Comparison of ENCODE assay signal across 13 cellular contexts in genomic region chr7:69962856-69963149, GRCh38.
DNase-seq lines count a peak whose midpoint lies in the region; TF ChIP-seq lines count a peak whose summit lies in the region.
"Had no signal": no experiment of that assay in that cellular context is flagged by ENCODE, and none has a peak within 500 bp of the region (broad histone marks: within the 10 kb centered on the region; RNA-seq: fewer than 3 reads in every experiment).

No MANE protein-coding gene starts in this region.

- H3K9ac ChIP-seq in Karpas-422 (ENCODE audit: low read length) (no peak overlapping the region), stomach smooth muscle (ENCODE audit: low read length in 2 of 2) (no peak overlapping the region)

- H3K36me3 ChIP-seq in Karpas-422 (ENCODE audit: insufficient read depth, low read length) (no peaks in the 10 kb centered on the region), esophagus muscularis mucosa (no peaks in the 10 kb centered on the region), stomach smooth muscle (ENCODE audit: control insufficient read depth in 2 of 2, insufficient read depth in 2 of 2, low read length in 2 of 2) (no peaks in the 10 kb centered on the region)
- H3K36me3 ChIP-seq: heart right ventricle had no signal

- peaks cover 58% of the 10 kb centered on the region for H4K20me1 ChIP-seq in Karpas-422 (ENCODE audit: insufficient read depth, low read depth, low read length)

- H3K79me2 ChIP-seq in Karpas-422 (ENCODE audit: low read length), result no peaks in the 10 kb centered on the region

- no peak overlapping the region for H3K4me3 ChIP-seq in Karpas-422 (ENCODE audit: low read length)
- peak overlapping the region in 1 of 4 donors; percentile 2 for H3K4me3 ChIP-seq in esophagus muscularis mucosa
- peak overlapping the region; percentile 1 to 57 for H3K4me3 ChIP-seq in stomach smooth muscle (ENCODE audit: low read length in 2 of 2)

- peak overlapping the region; percentile 25 for H3K4me2 ChIP-seq in Karpas-422 (ENCODE audit: low read depth, low read length, poor library complexity, severe bottlenecking)

- peaks cover 11% of the 10 kb centered on the region for H3K4me1 ChIP-seq in Karpas-422 (ENCODE audit: low read length)
- peaks cover 43 to 76% (median 66%) of the 10 kb centered on the region in 4 donors for H3K4me1 ChIP-seq in esophagus muscularis mucosa
- H3K4me1 ChIP-seq in stomach smooth muscle (ENCODE audit: control insufficient read depth, insufficient read depth, low read length), result peaks cover 29% of the 10 kb centered on the region

- DNase-seq in NCI-H1105 treated with DMSO at 0.1 percent for 48 hours (lab: John Stamatoyannopoulos, UW), result peak; percentile 12
- DNase-seq in NCI-H1105 (lab: John Stamatoyannopoulos, UW), result no peak
- no peak for DNase-seq in Karpas-422
- no peak for DNase-seq in esophagus muscularis mucosa (ENCODE audit: extremely low spot score)
- no peak for DNase-seq in C1 segment of cervical spinal cord (lab: John Stamatoyannopoulos, UW)
- no peak for DNase-seq in amniotic stem cell (lab: John Stamatoyannopoulos, UW)
- no peak for DNase-seq in NCI-H2227 (lab: John Stamatoyannopoulos, UW; ENCODE audit: unreplicated experiment)
- DNase-seq: activated naive CD8-positive, alpha-beta T cell treated with anti-CD3 and anti-CD28 coated beads, Interleukin-2, amount 10 ng/mL, durations not matched to agents 7 days and 5 days; stimulated activated CD4-positive, alpha-beta T cell treated with anti-CD3 and anti-CD28 coated beads, Interleukin-4, amount 100 ng/mL, for 4 hours; T-helper 17 cell had no signal

- no peak for TF ChIP-seq CTCF in esophagus muscularis mucosa (IDR thresholded peaks at IDR 0.05)

- intact Hi-C loops in esophagus muscularis mucosa (cut with DNase I), result loop anchor here (10.0 kb wide), 1 partner anchor 732 kb away; no protein-coding TSS in a partner anchor

- no peak for TF ChIP-seq EP300 in esophagus muscularis mucosa (IDR thresholded peaks at IDR 0.05)

- H3K27me3 ChIP-seq in Karpas-422 (ENCODE audit: low read length) (no peaks in the 10 kb centered on the region), esophagus muscularis mucosa (no peaks in the 10 kb centered on the region), stomach smooth muscle (ENCODE audit: control insufficient read depth in 1 of 2, insufficient read depth in 2 of 2, low read length in 2 of 2) (no peaks in the 10 kb centered on the region)
- H3K27me3 ChIP-seq: heart right ventricle had no signal

- TF ChIP-seq POLR2A in esophagus muscularis mucosa (IDR thresholded peaks at IDR 0.05; ENCODE audit: low read depth), result no peak

- no peak overlapping the region for H3K27ac ChIP-seq in Karpas-422 (ENCODE audit: low read length)
- peak overlapping the region in 3 of 4 donors; percentile 65 to 68 (median 66) for H3K27ac ChIP-seq in esophagus muscularis mucosa (replicated peaks in 1 of 4)
- no peak overlapping the region for H3K27ac ChIP-seq in stomach smooth muscle (ENCODE audit: low read length)
- H3K27ac ChIP-seq: 22Rv1 had no signal

- no peaks in the 10 kb centered on the region for H3K9me3 ChIP-seq in Karpas-422 (ENCODE audit: low read length)
- no peaks in the 10 kb centered on the region for H3K9me3 ChIP-seq in esophagus muscularis mucosa
- H3K9me3 ChIP-seq in stomach smooth muscle (ENCODE audit: control insufficient read depth in 2 of 2, low read length in 2 of 2), result no peaks in the 10 kb centered on the region
- H3K9me3 ChIP-seq: heart right ventricle had no signal

- no peaks in the 10 kb centered on the region for H3K9me2 ChIP-seq in Karpas-422 (replicated peaks; ENCODE audit: insufficient read depth, low read length)

- H2AFZ ChIP-seq in Karpas-422 (ENCODE audit: low read length), result no peak overlapping the region

Comparison
In these comparisons a context has a peak if more than half of its experiments do, and no peak if none do; other contexts are left out.
1. H3K27ac ChIP-seq: peak in esophagus muscularis mucosa (3 of 4); none in Karpas-422 (single experiment) and stomach smooth muscle (single experiment).